In the genomic region with DNA sequence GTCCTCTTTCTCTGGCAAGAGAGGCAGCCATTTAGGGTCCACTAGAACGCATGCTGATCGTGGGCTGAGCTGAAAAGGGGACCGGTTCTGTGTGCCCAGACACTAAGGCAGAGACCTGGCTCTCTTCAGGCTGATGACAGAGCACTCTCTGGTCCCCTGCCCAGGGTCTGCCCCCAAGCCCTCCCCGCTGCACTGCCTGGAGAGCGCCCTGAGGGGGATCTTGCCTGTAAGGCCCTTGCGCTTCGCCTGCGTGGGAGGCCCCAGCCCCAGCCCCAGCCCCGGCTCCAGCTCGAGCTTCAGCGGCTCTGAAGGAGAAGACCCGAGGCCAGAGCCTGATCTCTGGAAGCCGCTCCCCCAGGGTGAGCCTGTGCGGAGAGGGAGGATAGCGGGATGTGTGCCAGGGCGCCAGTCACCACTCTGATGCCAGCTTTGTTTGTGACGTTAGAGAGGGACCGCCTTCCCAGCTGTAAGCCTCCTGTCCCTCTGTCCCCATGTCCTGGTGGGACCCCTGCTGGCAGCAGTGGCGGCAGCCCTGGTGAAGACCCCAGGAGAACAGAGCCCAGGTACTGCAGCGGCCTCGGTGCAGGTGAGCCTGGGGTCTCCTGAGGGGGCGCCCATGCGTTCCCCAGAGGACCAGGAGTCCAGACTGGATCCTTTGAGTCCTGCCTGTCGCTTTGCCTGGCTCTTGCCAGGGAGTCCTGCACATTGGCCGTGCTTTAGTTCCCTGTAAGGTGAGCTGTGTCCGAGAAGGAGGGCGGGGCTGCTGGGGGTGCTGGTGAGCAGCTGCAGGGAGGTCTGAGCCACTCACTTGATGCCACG, we compare ENCODE assay signal across 16 cellular contexts. TPM values are rescaled to one million over a fixed set of nuclear protein-coding genes. Genes with fewer than 3 reads are reported as not detected.
DNase-seq lines count a peak whose midpoint lies in the region; ATAC-seq and TF ChIP-seq lines count a peak whose summit lies in the region.
"Had no signal": no experiment of that assay in that cellular context is flagged by ENCODE, and none has a peak within 500 bp of the region (broad histone marks: within the 10 kb centered on the region; RNA-seq: fewer than 3 reads in every experiment).

No MANE protein-coding gene starts in this region.

- no peak overlapping the region for H3K9ac ChIP-seq in mesenchymal stem cell (ENCODE audit: low read length)

- no TSS peak for BruUV-seq in A673 (replicated peaks; lab: Mats Ljungman, UMichigan)

- TF ChIP-seq CTCF in A673 (conservative IDR thresholded peaks at IDR 0.05; ENCODE audit: low read depth, low read length): no peak

- POLR2A ChIA-PET in A673 (lab: Charles Lee; ENCODE audit: low non-redundant PET): no interaction called here

- intact Hi-C loops in Right ventricle myocardium superior (cut with DNase I) (no loop called here), A673 (cut with micrococcal nuclease; ENCODE audit: unreplicated experiment) (no loop called here)

- DNase-seq in activated effector memory CD4-positive, alpha-beta T cell treated with anti-CD3 and anti-CD28 coated beads, Interleukin-2, amount 50 U/mL, for 16 hours: peak; percentile 57
- DNase-seq in activated effector memory CD4-positive, alpha-beta T cell treated with Interleukin-2 at 50 U/mL for 16 hours: no peak
- DNase-seq in Right ventricle myocardium superior: peak; percentile 78
- DNase-seq in mesenchymal stem cell: no peak
- DNase-seq in NCI-H69 (lab: John Stamatoyannopoulos, UW): no peak
- no peak for DNase-seq in NCI-H1930 (lab: John Stamatoyannopoulos, UW)
- DNase-seq in activated T-cell treated with anti-CD3 and anti-CD28 coated beads for 4 hours: no peak
- DNase-seq in A673 (ENCODE audit: low spot score): no peak
- DNase-seq: activated T-cell treated with anti-CD3 and anti-CD28 coated beads, Interleukin-2, amount 50 U/mL, for 48 hours; DMS79; foreskin melanocyte; MV-4-11; transverse colon had no signal

- H3K27me3 ChIP-seq in mesenchymal stem cell (ENCODE audit: control insufficient read depth in 1 of 2, insufficient read depth in 1 of 2, low read length in 2 of 2) (peaks cover 0 to 6% of the 10 kb centered on the region in 2 experiments), A673 (replicated peaks; ENCODE audit: insufficient read depth, low read depth, low read length, poor library complexity) (no peaks in the 10 kb centered on the region)
- H3K27me3 ChIP-seq: Peyer's patch, transverse colon had no signal

- no peak overlapping the region for H2BK5ac ChIP-seq in mesenchymal stem cell (ENCODE audit: low read depth, low read length, poor library complexity, severe bottlenecking)

- H3K36me3 ChIP-seq in mesenchymal stem cell (ENCODE audit: control insufficient read depth in 1 of 2, insufficient read depth in 2 of 2, low read depth in 1 of 2, low read length in 2 of 2): peaks cover 31 to 85% of the 10 kb centered on the region in 2 experiments
- H3K36me3 ChIP-seq in A673 (ENCODE audit: insufficient read depth, low read length, poor library complexity, severe bottlenecking): peaks cover 12% of the 10 kb centered on the region
- H3K36me3 ChIP-seq: transverse colon had no signal

- H4K91ac ChIP-seq in mesenchymal stem cell (ENCODE audit: low read length): peak overlapping the region; percentile 40

- H2AK5ac ChIP-seq in mesenchymal stem cell (ENCODE audit: low read length, severe bottlenecking): no peak overlapping the region

- H3K4me2 ChIP-seq in mesenchymal stem cell (ENCODE audit: low read length, poor library complexity, severe bottlenecking): no peak overlapping the region

- no peak overlapping the region for H2BK120ac ChIP-seq in mesenchymal stem cell (ENCODE audit: low read depth, low read length)

- peaks cover under 1% of the 10 kb centered on the region for H3K79me1 ChIP-seq in mesenchymal stem cell (replicated peaks; ENCODE audit: low read length, poor library complexity, severe bottlenecking)

- no peak overlapping the region for H3K4ac ChIP-seq in mesenchymal stem cell (ENCODE audit: low read depth in 1 of 2, low read length in 2 of 2)

- no peak overlapping the region for H2BK12ac ChIP-seq in mesenchymal stem cell (ENCODE audit: low read length in 2 of 2)

- H4K8ac ChIP-seq in mesenchymal stem cell (ENCODE audit: low read length): no peak overlapping the region

- WGBS in mesenchymal stem cell: 94% methylated on average over 28 of the region's 28 CpGs

- H3K9me3 ChIP-seq in mesenchymal stem cell (ENCODE audit: control insufficient read depth, low read length) (no peaks in the 10 kb centered on the region), A673 (ENCODE audit: low read depth, low read length, poor library complexity, severe bottlenecking) (no peaks in the 10 kb centered on the region)
- H3K9me3 ChIP-seq: Peyer's patch, transverse colon had no signal

- H3K27ac ChIP-seq in mesenchymal stem cell (ENCODE audit: low read length, poor library complexity, severe bottlenecking): no peak overlapping the region
- H3K27ac ChIP-seq in A673 (ENCODE audit: low read depth, low read length, poor library complexity, severe bottlenecking): no peak overlapping the region
- H3K27ac ChIP-seq: Peyer's patch, skin epidermis, transverse colon had no signal

- H3K18ac ChIP-seq in mesenchymal stem cell (ENCODE audit: low read depth in 1 of 2, low read length in 2 of 2): no peak overlapping the region

- ATAC-seq in Right ventricle myocardium superior (ENCODE audit: poor library complexity): peak; percentile 88

- H2BK15ac ChIP-seq in mesenchymal stem cell (ENCODE audit: low read depth, poor library complexity, severe bottlenecking): no peak overlapping the region

- no peak overlapping the region for H2AFZ ChIP-seq in mesenchymal stem cell (ENCODE audit: low read depth, low read length)

- no peak overlapping the region for H3K14ac ChIP-seq in mesenchymal stem cell (ENCODE audit: low read length in 2 of 2)

- H3K4me1 ChIP-seq in mesenchymal stem cell (ENCODE audit: control insufficient read depth, insufficient read depth, low read depth, low read length) (peaks cover 13% of the 10 kb centered on the region), A673 (ENCODE audit: insufficient read depth, low read length, poor library complexity, severe bottlenecking) (no peaks in the 10 kb centered on the region)
- H3K4me1 ChIP-seq: Peyer's patch, transverse colon had no signal

- CTCF ChIA-PET in A673 (lab: Charles Lee): no interaction called here

- H3K4me3 ChIP-seq in mesenchymal stem cell (ENCODE audit: insufficient read depth in 1 of 2, low read depth in 1 of 2, low read length in 2 of 2): no peak overlapping the region
- no peak overlapping the region for H3K4me3 ChIP-seq in A673 (ENCODE audit: low read depth, low read length, poor library complexity, severe bottlenecking)
- H3K4me3 ChIP-seq: Peyer's patch, skin epidermis, transverse colon had no signal

- no peak overlapping the region for H3K23ac ChIP-seq in mesenchymal stem cell (ENCODE audit: low read length in 2 of 2)

RNA-seq across cellular contexts. Expression of a gene that starts 43.2 kb away (rescaled TPM):
- total RNA-seq in Right ventricle myocardium superior (5.2 TPM), A673 (2021) (3.5 and 7.5 TPM in 2 replicates)
- polyA plus RNA-seq in mesenchymal stem cell (2013, experiment 1 of 2): 14.4 TPM
- polyA plus RNA-seq in mesenchymal stem cell (2013, experiment 2 of 2): 14.5 TPM
- total RNA-seq: A172 had no signal

Comparison
In these comparisons a context has a peak if more than half of its experiments do, and no peak if none do; other contexts are left out.
1. DNase-seq: peak in activated effector memory CD4-positive, alpha-beta T cell treated with anti-CD3 and anti-CD28 coated beads, Interleukin-2, amount 50 U/mL, for 16 hours (single experiment) and Right ventricle myocardium superior (single experiment); none in activated effector memory CD4-positive, alpha-beta T cell treated with Interleukin-2 at 50 U/mL for 16 hours (single experiment), mesenchymal stem cell (single experiment), NCI-H69 (single experiment), NCI-H1930 (0 of 2), activated T-cell treated with anti-CD3 and anti-CD28 coated beads for 4 hours (single experiment) and A673 (single experiment).